10 cellular contexts compared by ENCODE assay signal in genomic region chr19:11736696-11737095, GRCh38. TPM values are rescaled to one million over a fixed set of nuclear protein-coding genes. Genes with fewer than 3 reads are reported as not detected.
DNase-seq lines count a peak whose midpoint lies in the region; ATAC-seq and TF ChIP-seq lines count a peak whose summit lies in the region.
"Had no signal": no experiment of that assay in that cellular context is flagged by ENCODE, and none has a peak within 500 bp of the region (broad histone marks: within the 10 kb centered on the region; RNA-seq: fewer than 3 reads in every experiment).

No MANE protein-coding gene starts in this region.

- H4K20me1 ChIP-seq in mammary epithelial cell (ENCODE audit: insufficient read depth, low read length): no peaks in the 10 kb centered on the region

- H3K36me3 Mint-ChIP-seq in natural killer cell: no peaks in the 10 kb centered on the region

- peak; percentile 1 for DNase-seq in GDM1 (lab: John Stamatoyannopoulos, UW)
- peak; percentile 56 for DNase-seq in MG63
- DNase-seq in mammary epithelial cell: peak; percentile 20
- DNase-seq in natural killer cell: no peak
- no peak for DNase-seq in NCI-H128 (lab: John Stamatoyannopoulos, UW; ENCODE audit: unreplicated experiment)
- no peak for DNase-seq in tibial nerve (ENCODE audit: low spot score in 2 of 2)
- DNase-seq in KG1 (lab: John Stamatoyannopoulos, UW): no peak

- no peak overlapping the region for H3K27ac ChIP-seq in mammary epithelial cell (ENCODE audit: insufficient read depth, low read depth, low read length)
- H3K27ac ChIP-seq in tibial nerve: no peak overlapping the region
- H3K27ac ChIP-seq: suprapubic skin had no signal

- CTCF ChIA-PET in mammary epithelial cell (lab: Charles Lee; ENCODE audit: low non-redundant PET): interaction anchor here (0.6 kb wide), 3 partner anchors 61 to 1111 kb away, joined by 3 to 4 read pairs (median 4); no protein-coding TSS in a partner anchor

- dilution Hi-C loops in mammary epithelial cell (cut with HindIII; ENCODE audit: low sequenced_read_pairs): no loop called here

- H3K36me3 ChIP-seq in MG63: peaks cover 34% of the 10 kb centered on the region
- no peaks in the 10 kb centered on the region for H3K36me3 ChIP-seq in mammary epithelial cell (ENCODE audit: insufficient read depth, low read length)
- H3K36me3 ChIP-seq in tibial nerve: no peaks in the 10 kb centered on the region
- H3K36me3 ChIP-seq: suprapubic skin had no signal

- no peak for ATAC-seq in natural killer cell
- ATAC-seq in GM21360 (IDR thresholded peaks at IDR 0.05; ENCODE audit: unreplicated experiment): no peak

- no peak overlapping the region for H2AFZ ChIP-seq in mammary epithelial cell (ENCODE audit: low read depth, low read length)

- no peaks in the 10 kb centered on the region for H3K9me3 Mint-ChIP-seq in natural killer cell

- H3K27me3 Mint-ChIP-seq in natural killer cell (ENCODE audit: low read depth in 2 of 2): no peaks in the 10 kb centered on the region

- no peak overlapping the region for H3K4me3 ChIP-seq in MG63
- H3K4me3 ChIP-seq in mammary epithelial cell (replicated peaks in 1 of 3; ENCODE audit: insufficient read depth in 1 of 3, low read depth in 2 of 3, low read length in 3 of 3): no peak overlapping the region
- H3K4me3 ChIP-seq in tibial nerve: no peak overlapping the region

- no peak overlapping the region for H3K9ac ChIP-seq in mammary epithelial cell (ENCODE audit: insufficient read depth, low read length)

- in situ Hi-C loops in mammary epithelial cell (cut with MboI; ENCODE audit: low sequenced_read_pairs in 2 of 2): no loop called here

- TF ChIP-seq CTCF in mammary epithelial cell (conservative IDR thresholded peaks at IDR 0.05 in 1 of 2, IDR thresholded peaks at IDR 0.05 in 1 of 2; ENCODE audit: extremely low read depth in 1 of 2, insufficient read depth in 1 of 2, low read depth in 1 of 2, low read length in 2 of 2) (no peak), natural killer cell (IDR thresholded peaks at IDR 0.05) (no peak), tibial nerve (IDR thresholded peaks at IDR 0.05) (no peak)

- H3K4me3 Mint-ChIP-seq in natural killer cell: peak overlapping the region; percentile 70

- H3K27me3 ChIP-seq in MG63: no peaks in the 10 kb centered on the region
- no peaks in the 10 kb centered on the region for H3K27me3 ChIP-seq in mammary epithelial cell (ENCODE audit: insufficient read depth, low read length)
- no peaks in the 10 kb centered on the region for H3K27me3 ChIP-seq in tibial nerve
- H3K27me3 ChIP-seq: suprapubic skin had no signal

- H3K9me3 ChIP-seq in MG63 (peaks cover 12% of the 10 kb centered on the region), mammary epithelial cell (replicated peaks; ENCODE audit: insufficient read depth, low read length) (no peaks in the 10 kb centered on the region), tibial nerve (no peaks in the 10 kb centered on the region)
- H3K9me3 ChIP-seq: suprapubic skin had no signal

- intact Hi-C loops in mammary epithelial cell (cut with micrococcal nuclease): loop anchor here (5.0 kb wide), 2 partner anchors 34 to 76 kb away; partner anchors contain the start of gene ZNF440
- intact Hi-C loops in natural killer cell (cut with micrococcal nuclease): no loop called here

- BruUV-seq in mammary epithelial cell (replicated peaks; lab: Mats Ljungman, UMichigan): no TSS peak

- H3K27ac Mint-ChIP-seq in natural killer cell: no peak overlapping the region

- H3K79me2 ChIP-seq in mammary epithelial cell (ENCODE audit: insufficient read depth, low read length): peaks cover 47% of the 10 kb centered on the region

- peaks cover 20% of the 10 kb centered on the region for H3K4me1 ChIP-seq in mammary epithelial cell (ENCODE audit: insufficient read depth, low read length)
- peaks cover 0 to 23% (median 10%) of the 10 kb centered on the region in 4 donors for H3K4me1 ChIP-seq in tibial nerve

- H3K4me2 ChIP-seq in mammary epithelial cell (ENCODE audit: insufficient read depth, low read depth, low read length): no peak overlapping the region

- peaks cover 20 to 21% of the 10 kb centered on the region in 2 donors for H3K4me1 Mint-ChIP-seq in natural killer cell

- TF ChIP-seq EP300 in tibial nerve (IDR thresholded peaks at IDR 0.05): no peak

- WGBS in mammary epithelial cell (ENCODE audit: low coverage, missing lambda C conversion rate): 51% methylated on average over 2 of the region's 2 CpGs
- WGBS in tibial nerve, 2 donors: 36 to 50% methylated on average over 2 of the region's 2 CpGs

- no peak for TF ChIP-seq POLR2A in tibial nerve (IDR thresholded peaks at IDR 0.05)

RNA-seq across cellular contexts. Expression of gene ZNF823, which starts 2.0 kb away (rescaled TPM):
- 10.1 and 14.8 TPM in 2 replicates for total RNA-seq in MG63 (2014; rRNA removed; shearing (Covaris generic); ENCODE audit: low replicate concordance)
- total RNA-seq in mammary epithelial cell (1 to 10 TPM; 2.8 to 9.5 TPM), natural killer cell (1 to 10 TPM; 3.2 to 7.1 (median 5.2) TPM), tibial nerve (10 to 100 TPM in 2 of 4 donors, 1 to 10 TPM in 2; 8.1 to 16.5 (median 10.0) TPM)
- polyA plus RNA-seq in mammary epithelial cell: 2.4 TPM
- 9.7 TPM for polyA minus RNA-seq in mammary epithelial cell

RNA-seq across cellular contexts. Expression of gene ZNF441, which starts 30.1 kb away (rescaled TPM):
- total RNA-seq in MG63 (2014; rRNA removed; shearing (Covaris generic); ENCODE audit: low replicate concordance): 5.7 and 21.8 TPM in 2 replicates
- 1 to 10 TPM; 3.1 to 6.7 TPM for total RNA-seq in mammary epithelial cell
- polyA plus RNA-seq in mammary epithelial cell: 0.86 TPM
- 2.1 TPM for polyA minus RNA-seq in mammary epithelial cell
- 1 to 10 TPM; 6.5 to 9.6 (median 7.1) TPM for total RNA-seq in natural killer cell
- 10 to 100 TPM; 13.8 to 18.1 (median 15.8) TPM for total RNA-seq in tibial nerve
- total RNA-seq: NCI-H460 had no signal

Comparison
In these comparisons a context has a peak if more than half of its experiments do, and no peak if none do; other contexts are left out.
1. DNase-seq: peak in GDM1 (single experiment), MG63 (single experiment) and mammary epithelial cell (single experiment); none in natural killer cell (single experiment), NCI-H128 (single experiment), tibial nerve (0 of 2) and KG1 (single experiment).